11 cellular contexts compared by ENCODE assay signal in the genomic region with DNA sequence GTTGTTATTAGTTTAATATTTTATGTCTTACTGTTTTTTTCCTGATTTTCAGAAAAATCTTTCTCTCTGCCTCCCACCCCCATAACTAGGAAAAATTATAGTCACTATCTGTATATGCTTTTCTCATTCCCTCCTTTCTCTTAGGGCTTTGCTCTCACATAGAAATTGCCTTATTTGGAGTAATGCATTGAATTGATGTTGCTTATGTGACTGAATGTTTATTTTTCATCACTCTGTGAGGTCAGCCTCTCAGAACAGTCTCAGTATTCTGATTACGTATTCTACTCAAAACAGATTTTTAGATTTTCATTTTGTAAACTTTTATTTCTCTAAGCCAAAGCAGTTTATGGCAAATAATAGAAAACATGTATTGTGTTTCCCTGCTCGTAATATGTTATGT.
"Had no signal": no experiment of that assay in that cellular context is flagged by ENCODE, and none has a peak within 500 bp of the region (broad histone marks: within the 10 kb centered on the region; RNA-seq: fewer than 3 reads in every experiment).

No MANE protein-coding gene starts in this region.

- H3K4me1 Mint-ChIP-seq: activated naive CD4-positive, alpha-beta T cell treated with anti-CD3 and anti-CD28 coated beads, Interleukin-2, amount 50 U/mL, for 24 hours; neural progenitor cell had no signal

- H3K9me3 ChIP-seq: gastrocnemius medialis, heart right ventricle, suprapubic skin had no signal

- H3K4me3 Mint-ChIP-seq: activated naive CD4-positive, alpha-beta T cell treated with anti-CD3 and anti-CD28 coated beads, Interleukin-2, amount 50 U/mL, for 24 hours; neural progenitor cell had no signal

- ATAC-seq: gastrocnemius medialis; stimulated activated naive CD8-positive, alpha-beta T cell treated with anti-CD3 and anti-CD28 coated beads, Interleukin-15, Interleukin-2, amounts not matched to agents 100 U/mL and 50 U/mL, for 24 hours had no signal

- H3K27ac ChIP-seq: neural progenitor cell, parathyroid adenoma, suprapubic skin had no signal

- H3K27ac Mint-ChIP-seq: activated naive CD4-positive, alpha-beta T cell treated with anti-CD3 and anti-CD28 coated beads, Interleukin-2, amount 50 U/mL, for 24 hours; neural progenitor cell had no signal

- H3K4me1 ChIP-seq: neural progenitor cell, parathyroid adenoma, suprapubic skin had no signal

- H3K4me3 ChIP-seq: gastrocnemius medialis, heart right ventricle, neural progenitor cell, suprapubic skin had no signal

- DNase-seq: activated T-cell treated with anti-CD3 and anti-CD28 coated beads, Interleukin-2, amount 50 U/mL, for 1 hour; caudate nucleus; dermis blood vessel endothelial cell; gastrocnemius medialis; heart right ventricle; stimulated activated CD4-positive, alpha-beta T cell treated with anti-CD3 and anti-CD28 coated beads, Interleukin-2, amount 100 ng/mL, for 48 hours; stimulated activated naive CD8-positive, alpha-beta T cell treated with anti-CD3 and anti-CD28 coated beads, Interleukin-15, Interleukin-2, amounts not matched to agents 100 U/mL and 50 U/mL, for 24 hours had no signal

- H3K9me3 Mint-ChIP-seq: activated naive CD4-positive, alpha-beta T cell treated with anti-CD3 and anti-CD28 coated beads, Interleukin-2, amount 50 U/mL, for 24 hours; neural progenitor cell had no signal

- H3K27me3 ChIP-seq: gastrocnemius medialis, heart right ventricle, neural progenitor cell, suprapubic skin had no signal

- H3K36me3 ChIP-seq: neural progenitor cell had no signal

- H3K27me3 Mint-ChIP-seq: activated naive CD4-positive, alpha-beta T cell treated with anti-CD3 and anti-CD28 coated beads, Interleukin-2, amount 50 U/mL, for 24 hours had no signal

- H3K36me3 Mint-ChIP-seq: neural progenitor cell had no signal
